8 cellular contexts compared by ENCODE assay signal in the genomic region with DNA sequence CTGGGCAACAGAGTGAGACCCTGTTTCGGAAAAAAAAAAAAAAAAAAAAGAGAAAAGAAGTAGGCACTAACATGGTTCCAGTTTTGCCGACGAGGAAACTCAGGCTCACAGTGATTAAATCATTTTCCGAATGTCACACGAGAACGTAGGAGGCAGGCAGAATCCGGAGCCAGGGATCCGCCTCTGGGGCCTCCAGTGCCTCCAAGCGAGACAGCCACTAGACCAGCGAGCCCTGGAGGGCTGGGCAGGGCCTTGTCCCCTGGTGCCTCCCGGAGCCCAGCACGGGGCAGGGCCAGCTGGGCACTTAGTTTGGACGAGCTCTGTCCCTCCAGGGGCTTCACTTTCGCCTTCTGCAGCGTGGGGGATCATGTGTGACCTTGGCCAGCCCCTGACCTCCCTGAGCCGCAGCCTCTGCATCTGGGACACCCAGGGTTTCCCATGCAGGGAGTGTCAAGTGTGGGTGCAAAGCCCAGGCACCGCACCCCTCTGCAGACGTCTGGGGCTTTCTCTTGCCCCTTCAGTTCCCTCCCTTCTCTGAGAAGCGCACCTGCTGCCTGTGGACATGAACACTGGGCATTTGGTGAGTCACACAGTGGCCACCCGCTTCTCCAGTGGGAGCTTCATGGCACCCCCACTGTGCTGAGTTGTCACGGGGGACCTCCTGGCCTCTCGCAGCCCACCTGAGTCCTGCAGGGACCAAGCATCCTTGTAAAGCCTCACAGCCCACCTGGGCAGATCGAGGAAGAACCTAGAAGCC.
DNase-seq lines count a peak whose midpoint lies in the region; TF ChIP-seq lines count a peak whose summit lies in the region.

No MANE protein-coding gene starts in this region.

- peak overlapping the region; percentile 93 for H3K4me2 ChIP-seq in MM.1S (ENCODE audit: low read depth, low read length)

- no peaks in the 10 kb centered on the region for H3F3A ChIP-seq in MM.1S (ENCODE audit: insufficient read depth, low read length)

- no peaks in the 10 kb centered on the region for H3K9me3 ChIP-seq in CD8-positive, alpha-beta memory T cell (ENCODE audit: low read length)
- no peaks in the 10 kb centered on the region for H3K9me3 ChIP-seq in MM.1S (replicated peaks; ENCODE audit: insufficient read depth, low read length)
- no peaks in the 10 kb centered on the region for H3K9me3 ChIP-seq in ectodermal cell (ENCODE audit: control insufficient read depth, low read length)

- DNase-seq in CD8-positive, alpha-beta memory T cell: no peak
- no peak for DNase-seq in MM.1S
- no peak for DNase-seq in osteocyte (ENCODE audit: extremely low spot score, unreplicated experiment)
- no peak for DNase-seq in NK-92 treated with Interleukin-12 subunit alpha and Interleukin-12 subunit beta, amount 100 ng/mL, for 24 hours (lab: John Stamatoyannopoulos, UW)
- no peak for DNase-seq in NCI-H748 (lab: John Stamatoyannopoulos, UW; ENCODE audit: unreplicated experiment)
- no peak for DNase-seq in medulla oblongata (ENCODE audit: extremely low spot score)
- no peak for DNase-seq in mesenteric fat pad (ENCODE audit: low spot score)

- H2AFZ ChIP-seq in MM.1S (ENCODE audit: low read length): peak overlapping the region; percentile 35; the same call in 1 of the 2 replicates

- H3K9me3 Mint-ChIP-seq in CD8-positive, alpha-beta memory T cell: no peaks in the 10 kb centered on the region
- H3K9me3 Mint-ChIP-seq in osteocyte (ENCODE audit: unreplicated experiment): no peaks in the 10 kb centered on the region

- CTCF ChIA-PET in CD8-positive, alpha-beta memory T cell (lab: Charles Lee): interaction anchor here (0.7 to 3.0 kb wide), 5 partner anchors 10 to 237 kb away, joined by 3 to 11 read pairs (median 6); no protein-coding TSS in a partner anchor

- no peaks in the 10 kb centered on the region for H4K20me1 ChIP-seq in MM.1S (ENCODE audit: insufficient read depth, low read length)

- H3K4me1 ChIP-seq in CD8-positive, alpha-beta memory T cell (ENCODE audit: insufficient read depth, low read length): peaks cover 52% of the 10 kb centered on the region
- H3K4me1 ChIP-seq in MM.1S (ENCODE audit: low read length) (peaks cover 30% of the 10 kb centered on the region), ectodermal cell (ENCODE audit: control insufficient read depth, insufficient read depth, low read length) (peaks cover 14% of the 10 kb centered on the region)

- peaks cover 0 to 3% of the 10 kb centered on the region in 2 donors for H3K27me3 Mint-ChIP-seq in CD8-positive, alpha-beta memory T cell
- H3K27me3 Mint-ChIP-seq in osteocyte (ENCODE audit: unreplicated experiment): no peaks in the 10 kb centered on the region

- POLR2A ChIA-PET in CD8-positive, alpha-beta memory T cell (lab: Charles Lee): interaction anchor here (1.1 kb wide), 1 partner anchor 242 kb away, joined by 3 read pairs; a partner anchor contains a TSS

- no peaks in the 10 kb centered on the region for H3K9me2 ChIP-seq in MM.1S (replicated peaks; ENCODE audit: insufficient read depth, low read length)

- no peaks in the 10 kb centered on the region for H3K27me3 ChIP-seq in CD8-positive, alpha-beta memory T cell (ENCODE audit: insufficient read depth, low read length, poor library complexity, severe bottlenecking)
- H3K27me3 ChIP-seq in MM.1S (replicated peaks; ENCODE audit: insufficient read depth, low read length): no peaks in the 10 kb centered on the region
- H3K27me3 ChIP-seq in ectodermal cell (ENCODE audit: control insufficient read depth, insufficient read depth, low read length, poor library complexity, severe bottlenecking): no peaks in the 10 kb centered on the region

- peak overlapping the region; percentile 57 for H3K9ac ChIP-seq in MM.1S (ENCODE audit: low read length)

- H3K27ac ChIP-seq in CD8-positive, alpha-beta memory T cell (ENCODE audit: low read depth, low read length): peak overlapping the region; percentile 29
- H3K27ac ChIP-seq in MM.1S (ENCODE audit: low read length) (peak overlapping the region; percentile 44; the same call in 1 of the 2 replicates), ectodermal cell (ENCODE audit: insufficient read depth, low read depth, low read length, poor library complexity, severe bottlenecking) (peak overlapping the region; percentile 75)

- H3K36me3 Mint-ChIP-seq in CD8-positive, alpha-beta memory T cell: peaks cover 3 to 7% (median 3%) of the 10 kb centered on the region in 3 donors
- peaks cover 12% of the 10 kb centered on the region for H3K36me3 Mint-ChIP-seq in osteocyte (ENCODE audit: unreplicated experiment)

- peaks cover 30 to 56% (median 36%) of the 10 kb centered on the region in 3 donors for H3K4me1 Mint-ChIP-seq in CD8-positive, alpha-beta memory T cell
- peaks cover 65% of the 10 kb centered on the region for H3K4me1 Mint-ChIP-seq in osteocyte (ENCODE audit: unreplicated experiment)

- H3K4me3 Mint-ChIP-seq in CD8-positive, alpha-beta memory T cell: peak overlapping the region in 6 of 7 donors; percentile 73 to 84 (median 79)
- peak overlapping the region; percentile 42 for H3K4me3 Mint-ChIP-seq in osteocyte (ENCODE audit: unreplicated experiment)

- peak overlapping the region; percentile 58 for H3K4me3 ChIP-seq in CD8-positive, alpha-beta memory T cell (ENCODE audit: low read length)
- H3K4me3 ChIP-seq in MM.1S (ENCODE audit: low read length) (peak overlapping the region; percentile 50), ectodermal cell (ENCODE audit: insufficient read depth, low read depth, low read length) (no peak overlapping the region)

- H3K27ac Mint-ChIP-seq in CD8-positive, alpha-beta memory T cell: peak overlapping the region in 7 of 8 donors; percentile 29 to 88 (median 69)
- H3K27ac Mint-ChIP-seq in osteocyte (ENCODE audit: unreplicated experiment): peak overlapping the region; percentile 96

- H3K36me3 ChIP-seq in CD8-positive, alpha-beta memory T cell (ENCODE audit: insufficient read depth, low read length): no peaks in the 10 kb centered on the region
- H3K36me3 ChIP-seq in MM.1S (replicated peaks; ENCODE audit: insufficient read depth, low read length) (no peaks in the 10 kb centered on the region), ectodermal cell (ENCODE audit: control insufficient read depth, insufficient read depth, low read length) (no peaks in the 10 kb centered on the region)

- TF ChIP-seq CTCF in MM.1S (IDR thresholded peaks at IDR 0.05; ENCODE audit: low read length) (no peak), osteocyte (IDR thresholded peaks at IDR 0.05) (no peak)

- H3K79me2 ChIP-seq in MM.1S (ENCODE audit: low read length): no peaks in the 10 kb centered on the region; the same call in 1 of the 2 replicates

- 88 to 89% methylated on average over 23 of the region's 23 CpGs for WGBS in ectodermal cell, 2 experiments
